4 cellular contexts compared by ENCODE assay signal in genomic region chr1:76354236-76354635, GRCh38.
"Had no signal": no experiment of that assay in that cellular context is flagged by ENCODE, and none has a peak within 500 bp of the region (broad histone marks: within the 10 kb centered on the region; RNA-seq: fewer than 3 reads in every experiment).

No MANE protein-coding gene starts in this region.

- H3K4me3 ChIP-seq: K562 had no signal

- ATAC-seq: HepG2, K562 had no signal

- H3K27ac ChIP-seq: HL-60, KMS-11 had no signal
